Comparison of ENCODE assay signal across 26 cellular contexts in the genomic region with DNA sequence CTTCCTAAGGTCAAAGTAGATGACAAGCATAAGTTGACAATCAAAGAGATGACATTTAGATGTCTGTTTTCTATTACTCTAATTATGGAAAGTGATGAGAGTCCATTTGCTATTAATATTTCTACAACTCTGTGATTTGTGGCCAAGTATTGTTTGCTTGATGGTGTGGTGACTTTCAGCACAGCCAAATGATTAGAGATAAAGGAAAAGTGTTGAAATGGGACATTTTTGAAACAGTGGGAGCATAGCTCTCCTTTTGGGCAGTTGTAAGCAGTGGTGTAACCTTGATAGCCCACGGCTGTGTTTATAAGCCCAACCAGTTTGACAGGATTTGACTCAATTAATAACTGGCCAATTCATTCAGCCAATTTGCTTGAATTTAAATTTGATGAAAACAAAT. TPM values are rescaled to one million over a fixed set of nuclear protein-coding genes. Genes with fewer than 3 reads are reported as not detected.
"Had no signal": no experiment of that assay in that cellular context is flagged by ENCODE, and none has a peak within 500 bp of the region (broad histone marks: within the 10 kb centered on the region; RNA-seq: fewer than 3 reads in every experiment).

No MANE protein-coding gene starts in this region.

- H3K4me2 ChIP-seq: hepatocyte, neural progenitor cell had no signal

- H3K4me3 Mint-ChIP-seq: activated CD4-positive, alpha-beta memory T cell treated with anti-CD3 and anti-CD28 coated beads, Interleukin-2, amount 10 ng/mL, durations not matched to agents 7 days and 5 days; activated CD4-positive, alpha-beta T cell treated with anti-CD3 and anti-CD28 coated beads, Interleukin-2, amount 10 ng/mL, durations not matched to agents 24 days and 14 days; activated naive CD4-positive, alpha-beta T cell treated with anti-CD3 and anti-CD28 coated beads for 36 hours; activated T-cell treated with anti-CD3 and anti-CD28 coated beads, Interleukin-2, amount 50 U/mL, for 72 hours; immature natural killer cell; mesothelial cell of epicardium; naive thymus-derived CD8-positive, alpha-beta T cell; neural progenitor cell; stimulated activated naive CD8-positive, alpha-beta T cell treated with anti-CD3 and anti-CD28 coated beads, Interleukin-15, amount 100 ng/mL, for 72 hours; T-helper 2 cell treated with Interferon-gamma antibody and Interleukin-4, amounts not matched to agents 5 μg/mL and 100 μg/mL, for 36 hours had no signal

- H3K9me3 ChIP-seq: left lung, tibial artery had no signal

- H3K27ac Mint-ChIP-seq: activated CD4-positive, alpha-beta memory T cell treated with anti-CD3 and anti-CD28 coated beads, Interleukin-2, amount 10 ng/mL, durations not matched to agents 7 days and 5 days; activated CD4-positive, alpha-beta T cell treated with anti-CD3 and anti-CD28 coated beads, Interleukin-2, amount 10 ng/mL, durations not matched to agents 24 days and 14 days; activated naive CD4-positive, alpha-beta T cell treated with anti-CD3 and anti-CD28 coated beads for 36 hours; activated T-cell treated with anti-CD3 and anti-CD28 coated beads, Interleukin-2, amount 50 U/mL, for 72 hours; immature natural killer cell; mesothelial cell of epicardium; naive thymus-derived CD8-positive, alpha-beta T cell; neural progenitor cell; progenitor cell of endocrine pancreas; stimulated activated naive CD8-positive, alpha-beta T cell treated with anti-CD3 and anti-CD28 coated beads, Interleukin-15, amount 100 ng/mL, for 72 hours; T-helper 2 cell treated with Interferon-gamma antibody and Interleukin-4, amounts not matched to agents 5 μg/mL and 100 μg/mL, for 36 hours had no signal

- H3K9me3 Mint-ChIP-seq: activated CD4-positive, alpha-beta memory T cell treated with anti-CD3 and anti-CD28 coated beads, Interleukin-2, amount 10 ng/mL, durations not matched to agents 7 days and 5 days; activated CD4-positive, alpha-beta T cell treated with anti-CD3 and anti-CD28 coated beads, Interleukin-2, amount 10 ng/mL, durations not matched to agents 24 days and 14 days; T-helper 2 cell treated with Interferon-gamma antibody and Interleukin-4, amounts not matched to agents 5 μg/mL and 100 μg/mL, for 36 hours had no signal

- ATAC-seq: activated CD4-positive, CD25-positive, alpha-beta regulatory T cell treated with anti-CD3 and anti-CD28 coated beads, Interleukin-2, amount 50 U/mL, for 24 hours; activated T-cell treated with anti-CD3 and anti-CD28 coated beads, Interleukin-2, amount 50 U/mL, for 72 hours; left lung; naive thymus-derived CD8-positive, alpha-beta T cell; stimulated activated naive CD8-positive, alpha-beta T cell treated with anti-CD3 and anti-CD28 coated beads, Interleukin-15, amount 100 ng/mL, for 72 hours had no signal

- H3K36me3 ChIP-seq: left lung, neural progenitor cell, tibial artery had no signal

- H2AFZ ChIP-seq: hepatocyte, neural progenitor cell had no signal

- H3K36me3 Mint-ChIP-seq: immature natural killer cell; naive thymus-derived CD8-positive, alpha-beta T cell; neural progenitor cell had no signal

- H3K9ac ChIP-seq: neural progenitor cell had no signal

- H3K27ac ChIP-seq: hepatocyte, left lung, neural progenitor cell, tibial artery, VCaP had no signal

- H3K27me3 ChIP-seq: left lung, neural progenitor cell, tibial artery had no signal

- DNase-seq: activated CD4-positive, alpha-beta memory T cell treated with anti-CD3 and anti-CD28 coated beads, Interleukin-2, amount 10 ng/mL, durations not matched to agents 7 days and 5 days; activated CD4-positive, alpha-beta T cell treated with anti-CD3 and anti-CD28 coated beads, Interleukin-2, amount 10 ng/mL, durations not matched to agents 24 days and 14 days; activated effector memory CD4-positive, alpha-beta T cell treated with Interleukin-2 at 50 U/mL for 16 hours; activated naive CD4-positive, alpha-beta T cell treated with anti-CD3 and anti-CD28 coated beads for 36 hours; activated T-cell treated with anti-CD3 and anti-CD28 coated beads, Interleukin-2, amount 50 U/mL, for 72 hours; amygdala; cortex of kidney; immature natural killer cell; left lung; mammary epithelial cell; naive thymus-derived CD8-positive, alpha-beta T cell; stimulated activated CD4-positive, alpha-beta T cell treated with anti-CD3 and anti-CD28 coated beads, Interleukin-1b, Interleukin-23, amount 100 ng/mL, for 48 hours; stimulated activated naive CD8-positive, alpha-beta T cell treated with anti-CD3 and anti-CD28 coated beads, Interleukin-15, amount 100 ng/mL, for 72 hours; tibial artery had no signal

- H3K4me1 Mint-ChIP-seq: activated CD4-positive, alpha-beta memory T cell treated with anti-CD3 and anti-CD28 coated beads, Interleukin-2, amount 10 ng/mL, durations not matched to agents 7 days and 5 days; immature natural killer cell; naive thymus-derived CD8-positive, alpha-beta T cell had no signal

- H3K27me3 Mint-ChIP-seq: activated CD4-positive, alpha-beta memory T cell treated with anti-CD3 and anti-CD28 coated beads, Interleukin-2, amount 10 ng/mL, durations not matched to agents 7 days and 5 days; activated CD4-positive, alpha-beta T cell treated with anti-CD3 and anti-CD28 coated beads, Interleukin-2, amount 10 ng/mL, durations not matched to agents 24 days and 14 days; progenitor cell of endocrine pancreas; stimulated activated naive CD8-positive, alpha-beta T cell treated with anti-CD3 and anti-CD28 coated beads, Interleukin-15, amount 100 ng/mL, for 72 hours had no signal

- H3K79me2 ChIP-seq: hepatocyte had no signal

- H3K4me3 ChIP-seq: hepatocyte, left lung, neural progenitor cell, tibial artery had no signal

RNA-seq across cellular contexts. Expression of gene ZC3H11B, which starts 31.6 kb away (rescaled TPM):
- total RNA-seq: activated CD4-positive, alpha-beta T cell treated with anti-CD3 and anti-CD28 coated beads, Interleukin-2, amount 10 ng/mL, durations not matched to agents 24 days and 14 days; epithelial cell of proximal tubule; fibroblast of villous mesenchyme; hepatocyte; mammary epithelial cell; omental fat pad; skeletal muscle tissue; urinary bladder had no signal
- polyA plus RNA-seq: hepatocyte; immature natural killer cell; naive thymus-derived CD8-positive, alpha-beta T cell had no signal
